Comparison of ENCODE assay signal across 1 cellular context in the genomic region with DNA sequence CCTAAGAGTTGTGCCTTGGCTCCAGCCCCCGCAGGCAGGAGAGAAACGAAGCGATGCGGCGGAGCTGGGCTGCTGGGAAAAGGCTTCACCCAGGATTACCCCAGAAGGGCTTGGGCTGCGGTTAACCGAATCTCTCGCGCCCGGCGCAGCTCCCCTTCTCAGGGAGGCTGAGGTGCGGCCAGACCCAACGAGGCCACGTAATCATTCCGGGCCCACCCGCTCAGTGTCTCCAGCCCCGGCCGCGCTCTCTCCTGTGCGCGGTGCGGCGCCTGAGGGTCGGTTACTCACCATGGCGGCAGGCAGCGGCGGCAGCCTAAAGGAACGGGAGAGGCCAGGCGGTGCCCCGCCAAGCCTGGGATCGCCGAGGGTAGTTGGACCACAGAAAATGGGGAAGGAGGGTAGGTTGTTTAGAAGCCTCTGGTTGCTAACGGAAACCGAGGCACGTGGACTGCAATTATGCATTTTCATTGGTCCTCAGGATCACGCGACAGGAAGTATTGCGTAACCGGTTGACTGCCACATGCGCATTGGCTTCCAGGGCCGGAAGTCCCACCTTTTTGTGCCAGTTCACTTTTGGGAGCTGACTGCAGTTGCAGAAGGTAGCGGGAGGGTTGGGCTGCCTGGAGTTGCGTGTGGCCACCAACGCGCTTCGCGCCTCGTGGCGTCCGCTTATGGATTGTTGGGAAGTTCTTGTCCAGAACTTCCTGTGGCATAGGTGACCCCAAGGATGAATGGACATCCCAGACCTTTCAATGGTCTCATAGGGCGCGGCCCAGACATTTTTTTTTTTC.
TF ChIP-seq lines count a peak whose summit lies in the region.

A gene with protein sequence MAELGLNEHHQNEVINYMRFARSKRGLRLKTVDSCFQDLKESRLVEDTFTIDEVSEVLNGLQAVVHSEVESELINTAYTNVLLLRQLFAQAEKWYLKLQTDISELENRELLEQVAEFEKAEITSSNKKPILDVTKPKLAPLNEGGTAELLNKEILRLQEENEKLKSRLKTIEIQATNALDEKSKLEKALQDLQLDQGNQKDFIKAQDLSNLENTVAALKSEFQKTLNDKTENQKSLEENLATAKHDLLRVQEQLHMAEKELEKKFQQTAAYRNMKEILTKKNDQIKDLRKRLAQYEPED (minus strand): TSS at position 419 of the 791 bp plus-strand sequence. CDS start 128 bp downstream, at position 291.

TF ChIP-seq in HepG2, 621 proteins besides CTCF, POLR2A, EP300 and RAD21 (continued from another document and continues in another):
- TF ChIP-seq, protein P1, sequence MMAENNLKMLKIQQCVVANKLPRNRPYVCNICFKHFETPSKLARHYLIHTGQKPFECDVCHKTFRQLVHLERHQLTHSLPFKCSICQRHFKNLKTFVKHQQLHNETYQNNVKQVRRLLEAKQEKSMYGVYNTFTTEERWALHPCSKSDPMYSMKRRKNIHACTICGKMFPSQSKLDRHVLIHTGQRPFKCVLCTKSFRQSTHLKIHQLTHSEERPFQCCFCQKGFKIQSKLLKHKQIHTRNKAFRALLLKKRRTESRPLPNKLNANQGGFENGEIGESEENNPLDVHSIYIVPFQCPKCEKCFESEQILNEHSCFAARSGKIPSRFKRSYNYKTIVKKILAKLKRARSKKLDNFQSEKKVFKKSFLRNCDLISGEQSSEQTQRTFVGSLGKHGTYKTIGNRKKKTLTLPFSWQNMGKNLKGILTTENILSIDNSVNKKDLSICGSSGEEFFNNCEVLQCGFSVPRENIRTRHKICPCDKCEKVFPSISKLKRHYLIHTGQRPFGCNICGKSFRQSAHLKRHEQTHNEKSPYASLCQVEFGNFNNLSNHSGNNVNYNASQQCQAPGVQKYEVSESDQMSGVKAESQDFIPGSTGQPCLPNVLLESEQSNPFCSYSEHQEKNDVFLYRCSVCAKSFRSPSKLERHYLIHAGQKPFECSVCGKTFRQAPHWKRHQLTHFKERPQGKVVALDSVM (CRISPR knock-in tag; IDR thresholded peaks at IDR 0.05) = no peak
- TF ChIP-seq ZNF232 (CRISPR knock-in tag; IDR thresholded peaks at IDR 0.05; ENCODE audit: borderline replicate concordance) (no peak), ETV5 (CRISPR knock-in tag; IDR thresholded peaks at IDR 0.05; ENCODE audit: borderline replicate concordance) (peak; percentile 55), ZNF768 (CRISPR knock-in tag; IDR thresholded peaks at IDR 0.05) (peak; percentile 23; the same call in 1 of the 2 replicates), ZFP91 (CRISPR knock-in tag; IDR thresholded peaks at IDR 0.05; ENCODE audit: borderline replicate concordance) (peak; percentile 74), TCF12 (IDR thresholded peaks at IDR 0.05) (no peak), TCF12 (CRISPR knock-in tag; IDR thresholded peaks at IDR 0.05) (0 out of 2 replicates have a peak, but pooled peaks have one; percentile 46), FOXC1 (CRISPR knock-in tag; IDR thresholded peaks at IDR 0.05; ENCODE audit: borderline replicate concordance) (no peak), SRY (CRISPR knock-in tag; IDR thresholded peaks at IDR 0.05) (no peak), TMF1 (CRISPR knock-in tag; IDR thresholded peaks at IDR 0.05; ENCODE audit: low read depth) (0 out of 2 replicates have a peak, but pooled peaks have one; percentile 58), ZNF567 (CRISPR knock-in tag; IDR thresholded peaks at IDR 0.05; ENCODE audit: borderline replicate concordance) (no peak), THRA (CRISPR knock-in tag; IDR thresholded peaks at IDR 0.05; ENCODE audit: borderline replicate concordance) (no peak), ZNF740 (CRISPR knock-in tag; IDR thresholded peaks at IDR 0.05) (no peak), ZNF724P (CRISPR knock-in tag; IDR thresholded peaks at IDR 0.05; ENCODE audit: borderline replicate concordance) (peak; percentile 45; the same call in 1 of the 2 replicates), BORCS8-MEF2B (CRISPR knock-in tag; IDR thresholded peaks at IDR 0.05) (0 out of 2 replicates have a peak, but pooled peaks have one; percentile 16), SIN3B (IDR thresholded peaks at IDR 0.05; ENCODE audit: low read length) (no peak), ZNF124 (CRISPR knock-in tag; IDR thresholded peaks at IDR 0.05) (no peak), SSRP1 (CRISPR knock-in tag; IDR thresholded peaks at IDR 0.05) (no peak), CREM (IDR thresholded peaks at IDR 0.05) (peak; percentile 30; the same call in 1 of the 2 replicates), CREM (CRISPR knock-in tag; IDR thresholded peaks at IDR 0.05) (no peak), NONO (IDR thresholded peaks at IDR 0.05) (no peak), NONO (CRISPR knock-in tag; conservative IDR thresholded peaks at IDR 0.05) (peak; percentile 69; the same call in 1 of the 2 replicates), ZNF614 (CRISPR knock-in tag; IDR thresholded peaks at IDR 0.05; ENCODE audit: borderline replicate concordance) (no peak), SALL1 (CRISPR knock-in tag; IDR thresholded peaks at IDR 0.05) (peak; percentile 74), CHD4 (IDR thresholded peaks at IDR 0.05; ENCODE audit: borderline replicate concordance, low read length) (no peak), ZNF33B (CRISPR knock-in tag; IDR thresholded peaks at IDR 0.05) (0 out of 2 replicates have a peak, but pooled peaks have one; percentile 14), FOXK1 (CRISPR knock-in tag; IDR thresholded peaks at IDR 0.05; ENCODE audit: borderline replicate concordance, low read depth) (peak; percentile 97; the same call in 1 of the 2 replicates), PCBP2 (optimal IDR thresholded peaks at IDR 0.05; ENCODE audit: low read depth, low read length, poor library complexity, severe bottlenecking) (no peak), ESRRA (CRISPR knock-in tag; IDR thresholded peaks at IDR 0.05; ENCODE audit: low read depth) (no peak), PCBP1 (IDR thresholded peaks at IDR 0.05; ENCODE audit: borderline replicate concordance, low read depth, low read length) (no peak), ZNF552 (CRISPR knock-in tag; IDR thresholded peaks at IDR 0.05; ENCODE audit: borderline replicate concordance) (peak; percentile 53; the same call in 1 of the 2 replicates), ZNF639 (CRISPR knock-in tag; conservative IDR thresholded peaks at IDR 0.05) (no peak), ZNF776 (CRISPR knock-in tag; IDR thresholded peaks at IDR 0.05) (peak; percentile 59; the same call in 1 of the 2 replicates), MAF1 (CRISPR knock-in tag; IDR thresholded peaks at IDR 0.05; ENCODE audit: borderline replicate concordance) (no peak), SOX6 (IDR thresholded peaks at IDR 0.05) (no peak), SOX6 (CRISPR knock-in tag; IDR thresholded peaks at IDR 0.05) (peak; percentile 54), MYC (CRISPR knock-in tag; IDR thresholded peaks at IDR 0.05; ENCODE audit: borderline replicate concordance) (peak; percentile 86), IRF9 (CRISPR knock-in tag; IDR thresholded peaks at IDR 0.05; ENCODE audit: borderline replicate concordance) (no peak), ZC3H13 (CRISPR knock-in tag; IDR thresholded peaks at IDR 0.05) (no peak), CBFB (CRISPR knock-in tag; IDR thresholded peaks at IDR 0.05) (peak; percentile 37; the same call in 1 of the 2 replicates)
- TF ChIP-seq, protein P2, sequence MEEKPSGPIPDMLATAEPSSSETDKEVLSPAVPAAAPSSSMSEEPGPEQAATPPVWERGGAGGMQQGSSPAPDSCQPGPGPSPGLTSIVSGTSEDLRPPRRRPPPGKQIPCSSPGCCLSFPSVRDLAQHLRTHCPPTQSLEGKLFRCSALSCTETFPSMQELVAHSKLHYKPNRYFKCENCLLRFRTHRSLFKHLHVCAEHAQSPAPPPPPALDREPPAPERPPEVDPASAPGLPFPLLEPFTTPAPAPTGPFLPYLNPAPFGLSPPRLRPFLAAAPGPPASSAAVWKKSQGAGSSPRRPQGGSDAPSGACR (CRISPR knock-in tag; IDR thresholded peaks at IDR 0.05) = no peak
- TF ChIP-seq, protein P3, sequence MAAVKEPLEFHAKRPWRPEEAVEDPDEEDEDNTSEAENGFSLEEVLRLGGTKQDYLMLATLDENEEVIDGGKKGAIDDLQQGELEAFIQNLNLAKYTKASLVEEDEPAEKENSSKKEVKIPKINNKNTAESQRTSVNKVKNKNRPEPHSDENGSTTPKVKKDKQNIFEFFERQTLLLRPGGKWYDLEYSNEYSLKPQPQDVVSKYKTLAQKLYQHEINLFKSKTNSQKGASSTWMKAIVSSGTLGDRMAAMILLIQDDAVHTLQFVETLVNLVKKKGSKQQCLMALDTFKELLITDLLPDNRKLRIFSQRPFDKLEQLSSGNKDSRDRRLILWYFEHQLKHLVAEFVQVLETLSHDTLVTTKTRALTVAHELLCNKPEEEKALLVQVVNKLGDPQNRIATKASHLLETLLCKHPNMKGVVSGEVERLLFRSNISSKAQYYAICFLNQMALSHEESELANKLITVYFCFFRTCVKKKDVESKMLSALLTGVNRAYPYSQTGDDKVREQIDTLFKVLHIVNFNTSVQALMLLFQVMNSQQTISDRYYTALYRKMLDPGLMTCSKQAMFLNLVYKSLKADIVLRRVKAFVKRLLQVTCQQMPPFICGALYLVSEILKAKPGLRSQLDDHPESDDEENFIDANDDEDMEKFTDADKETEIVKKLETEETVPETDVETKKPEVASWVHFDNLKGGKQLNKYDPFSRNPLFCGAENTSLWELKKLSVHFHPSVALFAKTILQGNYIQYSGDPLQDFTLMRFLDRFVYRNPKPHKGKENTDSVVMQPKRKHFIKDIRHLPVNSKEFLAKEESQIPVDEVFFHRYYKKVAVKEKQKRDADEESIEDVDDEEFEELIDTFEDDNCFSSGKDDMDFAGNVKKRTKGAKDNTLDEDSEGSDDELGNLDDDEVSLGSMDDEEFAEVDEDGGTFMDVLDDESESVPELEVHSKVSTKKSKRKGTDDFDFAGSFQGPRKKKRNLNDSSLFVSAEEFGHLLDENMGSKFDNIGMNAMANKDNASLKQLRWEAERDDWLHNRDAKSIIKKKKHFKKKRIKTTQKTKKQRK (IDR thresholded peaks at IDR 0.05; ENCODE audit: low read length) = no peak
- TF ChIP-seq, protein P4, sequence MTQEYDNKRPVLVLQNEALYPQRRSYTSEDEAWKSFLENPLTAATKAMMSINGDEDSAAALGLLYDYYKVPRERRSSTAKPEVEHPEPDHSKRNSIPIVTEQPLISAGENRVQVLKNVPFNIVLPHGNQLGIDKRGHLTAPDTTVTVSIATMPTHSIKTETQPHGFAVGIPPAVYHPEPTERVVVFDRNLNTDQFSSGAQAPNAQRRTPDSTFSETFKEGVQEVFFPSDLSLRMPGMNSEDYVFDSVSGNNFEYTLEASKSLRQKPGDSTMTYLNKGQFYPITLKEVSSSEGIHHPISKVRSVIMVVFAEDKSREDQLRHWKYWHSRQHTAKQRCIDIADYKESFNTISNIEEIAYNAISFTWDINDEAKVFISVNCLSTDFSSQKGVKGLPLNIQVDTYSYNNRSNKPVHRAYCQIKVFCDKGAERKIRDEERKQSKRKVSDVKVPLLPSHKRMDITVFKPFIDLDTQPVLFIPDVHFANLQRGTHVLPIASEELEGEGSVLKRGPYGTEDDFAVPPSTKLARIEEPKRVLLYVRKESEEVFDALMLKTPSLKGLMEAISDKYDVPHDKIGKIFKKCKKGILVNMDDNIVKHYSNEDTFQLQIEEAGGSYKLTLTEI (CRISPR knock-in tag; conservative IDR thresholded peaks at IDR 0.05) = no peak
- TF ChIP-seq, protein P5, sequence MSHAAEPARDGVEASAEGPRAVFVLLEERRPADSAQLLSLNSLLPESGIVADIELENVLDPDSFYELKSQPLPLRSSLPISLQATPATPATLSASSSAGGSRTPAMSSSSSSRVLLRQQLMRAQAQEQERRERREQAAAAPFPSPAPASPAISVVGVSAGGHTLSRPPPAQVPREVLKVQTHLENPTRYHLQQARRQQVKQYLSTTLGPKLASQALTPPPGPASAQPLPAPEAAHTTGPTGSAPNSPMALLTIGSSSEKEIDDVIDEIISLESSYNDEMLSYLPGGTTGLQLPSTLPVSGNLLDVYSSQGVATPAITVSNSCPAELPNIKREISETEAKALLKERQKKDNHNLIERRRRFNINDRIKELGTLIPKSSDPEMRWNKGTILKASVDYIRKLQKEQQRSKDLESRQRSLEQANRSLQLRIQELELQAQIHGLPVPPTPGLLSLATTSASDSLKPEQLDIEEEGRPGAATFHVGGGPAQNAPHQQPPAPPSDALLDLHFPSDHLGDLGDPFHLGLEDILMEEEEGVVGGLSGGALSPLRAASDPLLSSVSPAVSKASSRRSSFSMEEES (CRISPR knock-in tag; IDR thresholded peaks at IDR 0.05) = peak; percentile 93
